In the genomic region with DNA sequence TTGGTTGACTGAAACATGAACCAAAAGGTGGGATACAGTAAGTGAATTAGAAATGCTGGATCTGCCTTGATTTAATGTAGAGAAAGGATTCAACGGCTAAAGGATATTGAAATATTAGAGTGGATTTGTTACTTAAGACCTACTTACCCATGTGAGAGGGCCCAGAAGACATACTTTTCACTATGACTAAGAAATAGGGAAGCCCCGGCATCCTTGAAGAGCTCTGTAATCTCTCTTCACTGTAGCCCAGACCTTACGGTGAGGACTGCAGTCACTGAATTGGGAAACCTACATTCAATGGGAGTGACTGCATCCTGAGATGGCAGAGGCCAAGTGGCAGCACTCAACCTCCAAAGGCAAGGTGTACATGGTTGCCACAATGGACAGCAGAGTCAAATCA, we compare ENCODE assay signal across 23 cellular contexts. TPM values are rescaled to one million over a fixed set of nuclear protein-coding genes. Genes with fewer than 3 reads are reported as not detected.
DNase-seq lines count a peak whose midpoint lies in the region; ATAC-seq, FAIRE-seq and TF ChIP-seq lines count a peak whose summit lies in the region.
"Had no signal": no experiment of that assay in that cellular context is flagged by ENCODE, and none has a peak within 500 bp of the region (broad histone marks: within the 10 kb centered on the region; RNA-seq: fewer than 3 reads in every experiment).

No MANE protein-coding gene starts in this region.

- H2BK20ac ChIP-seq in H1 (ENCODE audit: low read length) = no peak overlapping the region

- no peak overlapping the region for H3K56ac ChIP-seq in H1 (replicated peaks; ENCODE audit: insufficient read length, low read depth, low read length)

- no peak for ATAC-seq in GM21737 (IDR thresholded peaks at IDR 0.05; ENCODE audit: unreplicated experiment)
- ATAC-seq: A549; CD8-positive, alpha-beta T cell; HepG2 had no signal

- no peak overlapping the region for H3K18ac ChIP-seq in H1 (ENCODE audit: extremely low read depth, low read length)

- in situ Hi-C loops in GM23248 (cut with MboI) = no loop called here

- H2AFZ ChIP-seq in GM23248 (no peak overlapping the region), H1 (ENCODE audit: low read length) (no peak overlapping the region), SK-N-SH (ENCODE audit: low read depth) (no peak overlapping the region)

- H3K23me2 ChIP-seq in H1 (ENCODE audit: low read depth, low read length) = no peaks in the 10 kb centered on the region; the same call in 1 of the 2 replicates

- WGBS in GM23248 (ENCODE audit: low coverage in 1 of 2, low lambda C conversion rate in 2 of 2, missing lambda C conversion rate in 2 of 2), 2 experiments = 51 to 63% methylated on average over 3 of the region's 3 CpGs
- WGBS in H1 (ENCODE audit: extremely low coverage in 1 of 2, insufficient coverage in 1 of 2, insufficient read length in 1 of 2, insufficient replicate concordance in 2 of 2, low coverage in 1 of 2, low lambda C conversion rate in 2 of 2, missing lambda C conversion rate in 1 of 2), 2 experiments = 90% methylated on average over 3 of the region's 3 CpGs; no CpG with 5 or more reads in 1 of the 2 experiments
- 74% methylated on average over 3 of the region's 3 CpGs for WGBS in SK-N-SH (ENCODE audit: low lambda C conversion rate)

- H2BK12ac ChIP-seq in H1 (ENCODE audit: low read depth, low read length) = no peak overlapping the region

- POLR2A ChIA-PET in H1 (lab: Charles Lee; ENCODE audit: partially characterized antibody) = no interaction called here
- POLR2A ChIA-PET in SK-N-SH (lab: Yijun Ruan, JAX) = no interaction called here

- H2AK5ac ChIP-seq in H1 (ENCODE audit: low read depth, low read length) = no peak overlapping the region

- H3F3A ChIP-seq in GM23248 (ENCODE audit: insufficient read depth) = no peaks in the 10 kb centered on the region
- no peaks in the 10 kb centered on the region for H3F3A ChIP-seq in SK-N-SH (replicated peaks; ENCODE audit: insufficient read depth)

- H3K9me2 ChIP-seq in GM23248 (ENCODE audit: insufficient read depth) = 0 out of 2 replicates have a peak, but pooled peaks cover 5% of the 10 kb centered on the region
- H3K9me2 ChIP-seq in SK-N-SH = no peaks in the 10 kb centered on the region

- H2BK5ac ChIP-seq in H1 (ENCODE audit: low read depth, low read length) = no peak overlapping the region

- H2BK120ac ChIP-seq in H1 (replicated peaks; ENCODE audit: low read depth, low read length) = no peak overlapping the region

- no peak overlapping the region for H4K5ac ChIP-seq in H1 (ENCODE audit: insufficient read length, low read depth, low read length)

- no peak overlapping the region for H4K91ac ChIP-seq in H1 (replicated peaks; ENCODE audit: insufficient read length, low read length)

- H3K27me3 ChIP-seq in GM23248 (replicated peaks; ENCODE audit: insufficient read depth) (no peaks in the 10 kb centered on the region), H1 (replicated peaks in 1 of 4; ENCODE audit: control insufficient read depth in 3 of 4, extremely low read depth in 1 of 4, insufficient read depth in 3 of 4, low read length in 3 of 4) (no peaks in the 10 kb centered on the region), SK-N-SH (ENCODE audit: insufficient read depth) (no peaks in the 10 kb centered on the region)

- H4K20me1 ChIP-seq in GM23248 (ENCODE audit: insufficient read depth) (no peaks in the 10 kb centered on the region), H1 (replicated peaks in 1 of 2; ENCODE audit: control insufficient read depth in 1 of 2, insufficient read depth in 2 of 2, low read length in 2 of 2) (no peaks in the 10 kb centered on the region), SK-N-SH (ENCODE audit: insufficient read depth) (no peaks in the 10 kb centered on the region)

- no peak overlapping the region for H3K4me2 ChIP-seq in GM23248 (ENCODE audit: unreplicated experiment)
- H3K4me2 ChIP-seq in H1 (ENCODE audit: insufficient read depth in 1 of 2, low read depth in 2 of 2, low read length in 2 of 2) = no peak overlapping the region
- H3K4me2 ChIP-seq in SK-N-SH = no peak overlapping the region
- H3K4me2 ChIP-seq: A549, KMS-11 had no signal

- DNase-seq in GM23248 (peak; percentile 9), NCI-H226 (peak; percentile 17), H1 (ENCODE audit: low read depth in 1 of 2, low spot score in 2 of 2) (no peak), SK-N-SH (no peak), NCI-H146 (lab: John Stamatoyannopoulos, UW) (no peak)
- DNase-seq in activated CD4-positive, alpha-beta T cell treated with anti-CD3 and anti-CD28 coated beads, Interleukin-2, amount 50 U/mL, for 48 hours = no peak
- DNase-seq: CD8-positive, alpha-beta T cell; COR-L47; DMS153; DMS79 treated with DMSO at 0.1 percent for 48 hours; EL; HCEC 1CT had no signal

- no peak overlapping the region for H3K14ac ChIP-seq in H1 (ENCODE audit: insufficient read length)

- H3K4me1 ChIP-seq in GM23248 (ENCODE audit: insufficient read depth) (no peaks in the 10 kb centered on the region), H1 (replicated peaks in 1 of 4; ENCODE audit: control insufficient read depth in 3 of 4, insufficient read depth in 4 of 4, low read length in 3 of 4) (no peaks in the 10 kb centered on the region), SK-N-SH (ENCODE audit: control insufficient read depth in 1 of 2, insufficient read depth in 2 of 2, low read depth in 1 of 2, low read length in 1 of 2) (no peaks in the 10 kb centered on the region)
- H3K4me1 ChIP-seq: A549 had no signal

- no peak overlapping the region for H3K9ac ChIP-seq in GM23248
- H3K9ac ChIP-seq in H1 (replicated peaks in 1 of 4; ENCODE audit: extremely low read depth in 1 of 4, low read depth in 3 of 4, low read length in 3 of 4) = no peak overlapping the region
- H3K9ac ChIP-seq in SK-N-SH = no peak overlapping the region
- H3K9ac ChIP-seq: KMS-11 had no signal

- H3K23ac ChIP-seq in H1 (ENCODE audit: insufficient read length) = no peak overlapping the region

- H3K36me3 ChIP-seq in GM23248 (ENCODE audit: low read depth) (no peaks in the 10 kb centered on the region), H1 (ENCODE audit: control insufficient read depth in 2 of 4, insufficient read depth in 4 of 4, low read length in 3 of 4) (no peaks in the 10 kb centered on the region), SK-N-SH (replicated peaks in 1 of 2; ENCODE audit: control insufficient read depth in 1 of 2, insufficient read depth in 2 of 2, low read length in 1 of 2) (no peaks in the 10 kb centered on the region)

- H3K79me2 ChIP-seq in GM23248 (ENCODE audit: insufficient read depth) = no peaks in the 10 kb centered on the region
- no peaks in the 10 kb centered on the region for H3K79me2 ChIP-seq in H1 (ENCODE audit: control insufficient read depth in 1 of 2, insufficient read depth in 2 of 2, low read length in 2 of 2)
- H3K79me2 ChIP-seq in SK-N-SH (ENCODE audit: insufficient read depth) = no peaks in the 10 kb centered on the region

- no peak for FAIRE-seq in H1 (lab: Jason Lieb, UNC)
- FAIRE-seq: A549, D721Med, G401.6, HepG2, HTR-8/SVneo had no signal

- TF ChIP-seq POLR2A in H1 (IDR thresholded peaks at IDR 0.05; ENCODE audit: control extremely low read depth in 1 of 2, low read depth in 2 of 2, low read length in 2 of 2) = no peak

- no peak for TF ChIP-seq RAD21 in H1 (IDR thresholded peaks at IDR 0.05 in 1 of 2, conservative IDR thresholded peaks at IDR 0.05 in 1 of 2; ENCODE audit: low read depth in 2 of 2, low read length in 2 of 2)
- TF ChIP-seq RAD21 in SK-N-SH (IDR thresholded peaks at IDR 0.05; ENCODE audit: low read length) = no peak

- H2BK15ac ChIP-seq in H1 (ENCODE audit: low read length) = no peak overlapping the region

- TF ChIP-seq EP300 in H1 (IDR thresholded peaks at IDR 0.05; ENCODE audit: borderline replicate concordance in 1 of 2, low read depth in 2 of 2, low read length in 2 of 2) = no peak
- TF ChIP-seq EP300 in SK-N-SH (IDR thresholded peaks at IDR 0.05; ENCODE audit: borderline replicate concordance in 1 of 2, low read depth in 1 of 2, low read length in 1 of 2) = no peak

- peak overlapping the region; percentile 28; the same call in 1 of the 2 replicates for H4K8ac ChIP-seq in H1 (ENCODE audit: extremely low read depth, insufficient read depth, low read length)

- no peak overlapping the region for H3K4ac ChIP-seq in H1 (replicated peaks; ENCODE audit: insufficient read length, low read depth, low read length)

- H3K79me1 ChIP-seq in H1 (ENCODE audit: low read depth, low read length) = no peaks in the 10 kb centered on the region

- H3K27ac ChIP-seq in GM23248 (no peak overlapping the region), H1 (ENCODE audit: low read depth, low read length) (no peak overlapping the region), SK-N-SH (ENCODE audit: low read depth in 2 of 2, low read length in 1 of 2) (no peak overlapping the region)
- H3K27ac ChIP-seq: A549, KMS-11 had no signal

- no peak for TF ChIP-seq CTCF in H1 (IDR thresholded peaks at IDR 0.05; ENCODE audit: control extremely low read depth in 1 of 3, insufficient read depth in 1 of 3, low read depth in 1 of 3, low read length in 3 of 3)
- TF ChIP-seq CTCF in SK-N-SH (IDR thresholded peaks at IDR 0.05) = no peak

- H3K9me3 ChIP-seq in GM23248 (ENCODE audit: low read depth) (no peaks in the 10 kb centered on the region), H1 (ENCODE audit: insufficient read depth in 2 of 2, low read depth in 1 of 2, low read length in 1 of 2) (no peaks in the 10 kb centered on the region), SK-N-SH (no peaks in the 10 kb centered on the region)
- H3K9me3 ChIP-seq: A549 had no signal

- CTCF ChIA-PET in H1 (lab: Charles Lee; ENCODE audit: partially characterized antibody) (interaction anchor here (1.3 to 3.5 kb wide), 2 partner anchors 10 to 88 kb away, joined by 3 to 22 read pairs; no protein-coding TSS in a partner anchor), SK-N-SH (lab: Yijun Ruan, JAX) (interaction anchor here (1.0 to 3.4 kb wide), 2 partner anchors 11 to 666 kb away, joined by 3 to 16 read pairs; a partner anchor contains a TSS)

- H3K4me3 ChIP-seq in GM23248 (no peak overlapping the region), H1 (ENCODE audit: extremely low read depth in 1 of 4, insufficient read depth in 2 of 4, low read depth in 3 of 4, low read length in 4 of 4) (no peak overlapping the region), SK-N-SH (ENCODE audit: low read depth in 2 of 2, low read length in 1 of 2) (no peak overlapping the region)
- H3K4me3 ChIP-seq: A549 had no signal

RNA-seq across cellular contexts. Expression of a gene that starts 52.5 kb away (rescaled TPM):
- total RNA-seq in GM23248 (2014; rRNA removed; shearing (Covaris generic)) = 25.7 and 44.4 TPM in 2 replicates
- polyA plus RNA-seq in GM23248 (2016; fragmentation: Nextera tagmentation; extraction: Ambion mirVana) (28.6 and 30.0 TPM in 2 replicates), H1 (2011; rRNA removed) (48.3 and 50.7 TPM in 2 replicates), SK-N-SH (2012; rRNA removed) (32.8 and 35.3 TPM in 2 replicates)
- total RNA-seq in H1 (2021; fragmentation: NEBNext Ultra II Directional; extraction: Animal tissue kit (Norgen Biotek cat#: 25700)) = 46.1 and 48.4 TPM in 2 replicates
- polyA plus RNA-seq in H1 (2011; cell fraction: cytosol; rRNA removed) = 51.4 TPM
- polyA plus RNA-seq in H1 (2011; cell fraction: nucleus; rRNA removed) = 58.1 TPM
- polyA plus RNA-seq in H1 (2012, experiment 1 of 2) = 35.5 to 50.3 TPM (median 37.5 TPM) in 4 replicates
- 23.4 TPM for polyA plus RNA-seq in H1 (2012, experiment 2 of 2)
- 27.4 TPM for polyA plus RNA-seq in H1 (2013, experiment 1 of 2)
- polyA plus RNA-seq in H1 (2013, experiment 2 of 2) = 25.2 TPM
- polyA minus RNA-seq in H1 (2011; rRNA and poly(A)+ RNA removed) = 96.5 and 101 TPM in 2 replicates
- polyA minus RNA-seq in H1 (2011; cell fraction: cytosol; rRNA and poly(A)+ RNA removed) = 46.2 TPM
- 103 TPM for polyA minus RNA-seq in H1 (2011; cell fraction: nucleus; rRNA and poly(A)+ RNA removed)
- 26.7 and 28.4 TPM in 2 replicates for polyA plus RNA-seq in SK-N-SH (2012; cell fraction: cytosol; rRNA removed)
- 63.3 and 91.0 TPM in 2 replicates for polyA plus RNA-seq in SK-N-SH (2012; cell fraction: nucleus; rRNA removed)

RNA-seq across cellular contexts. Expression of a gene that starts 59.7 kb away (rescaled TPM):
- total RNA-seq in GM23248 (2014; rRNA removed; shearing (Covaris generic)) = not detected in 2 replicates
- polyA plus RNA-seq in GM23248 (2016; fragmentation: Nextera tagmentation; extraction: Ambion mirVana) (not detected in 2 replicates), H1 (2011; rRNA removed) (not detected in 2 replicates), SK-N-SH (2012; rRNA removed) (not detected in 2 replicates)
- not detected in 2 replicates for total RNA-seq in H1 (2021; fragmentation: NEBNext Ultra II Directional; extraction: Animal tissue kit (Norgen Biotek cat#: 25700))
- not detected for polyA plus RNA-seq in H1 (2011; cell fraction: cytosol; rRNA removed)
- not detected for polyA plus RNA-seq in H1 (2011; cell fraction: nucleus; rRNA removed)
- polyA plus RNA-seq in H1 (2012, experiment 1 of 2) = not detected in 4 replicates
- polyA plus RNA-seq in H1 (2012, experiment 2 of 2) = not detected
- polyA plus RNA-seq in H1 (2013, experiment 1 of 2) = not detected
- polyA plus RNA-seq in H1 (2013, experiment 2 of 2) = not detected
- polyA minus RNA-seq in H1 (2011; rRNA and poly(A)+ RNA removed) = not detected in 2 replicates
- polyA minus RNA-seq in H1 (2011; cell fraction: cytosol; rRNA and poly(A)+ RNA removed) = not detected
- polyA minus RNA-seq in H1 (2011; cell fraction: nucleus; rRNA and poly(A)+ RNA removed) = not detected
- not detected in 2 replicates for polyA plus RNA-seq in SK-N-SH (2012; cell fraction: cytosol; rRNA removed)
- not detected in 2 replicates for polyA plus RNA-seq in SK-N-SH (2012; cell fraction: nucleus; rRNA removed)
- total RNA-seq: CD8-positive, alpha-beta T cell; H4; HepG2 had no signal
- polyA plus RNA-seq: A549, AG04450, BJ, CD14-positive monocyte, HepG2 had no signal

Comparison
In these comparisons a context has a peak if more than half of its experiments do, and no peak if none do; other contexts are left out.
1. DNase-seq: peak in GM23248 (single experiment) and NCI-H226 (single experiment); none in H1 (0 of 2), activated CD4-positive, alpha-beta T cell treated with anti-CD3 and anti-CD28 coated beads, Interleukin-2, amount 50 U/mL, for 48 hours (0 of 2), SK-N-SH (single experiment) and NCI-H146 (single experiment).